19 cellular contexts compared by ENCODE assay signal in genomic region chrX:13084611-13085010, GRCh38. TPM values are rescaled to one million over a fixed set of nuclear protein-coding genes. Genes with fewer than 3 reads are reported as not detected.
DNase-seq lines count a peak whose midpoint lies in the region; ATAC-seq and TF ChIP-seq lines count a peak whose summit lies in the region.
"Had no signal": no experiment of that assay in that cellular context is flagged by ENCODE, and none has a peak within 500 bp of the region (broad histone marks: within the 10 kb centered on the region; RNA-seq: fewer than 3 reads in every experiment).

No MANE protein-coding gene starts in this region.

- H3K27ac ChIP-seq in CD8-positive, alpha-beta memory T cell (ENCODE audit: low read depth, low read length) = no peak overlapping the region
- no peak overlapping the region for H3K27ac ChIP-seq in breast epithelium
- H3K27ac ChIP-seq: ascending aorta, parathyroid adenoma, tibial artery had no signal

- peaks cover 94% of the 10 kb centered on the region for H3K4me1 ChIP-seq in CD8-positive, alpha-beta memory T cell (ENCODE audit: insufficient read depth, low read length)
- H3K4me1 ChIP-seq in breast epithelium = no peaks in the 10 kb centered on the region
- H3K4me1 ChIP-seq: parathyroid adenoma had no signal

- H3K4me3 Mint-ChIP-seq in CD14-positive monocyte = no peak overlapping the region
- H3K4me3 Mint-ChIP-seq in CD8-positive, alpha-beta memory T cell = peak overlapping the region in 2 of 7 donors; percentile 16 to 20
- H3K4me3 Mint-ChIP-seq in activated B cell treated with CpG ODN at 0.5 μM for 24 hours = no peak overlapping the region
- peak overlapping the region in 1 of 5 donors; percentile 39 for H3K4me3 Mint-ChIP-seq in immature natural killer cell

- POLR2A ChIA-PET in CD8-positive, alpha-beta memory T cell (lab: Charles Lee) = interaction anchor here (0.6 to 1.0 kb wide), 2 partner anchors 92 to 110 kb away, joined by 4 to 5 read pairs; no protein-coding TSS in a partner anchor
- POLR2A ChIA-PET in activated B cell treated with CpG ODN at 0.5 μM for 24 hours (lab: Charles Lee) = interaction anchor here (0.9 to 15.8 kb wide), 5 partner anchors 75 to 134 kb away, joined by 3 to 847 read pairs (median 127); partner anchors contain the start of gene TMSB4X

- TF ChIP-seq CTCF in CD14-positive monocyte (IDR thresholded peaks at IDR 0.05) (no peak), activated B cell treated with CpG ODN at 0.5 μM for 24 hours (IDR thresholded peaks at IDR 0.05) (no peak), breast epithelium (IDR thresholded peaks at IDR 0.05) (no peak)

- intact Hi-C loops in CD14-positive monocyte (cut with micrococcal nuclease) = loop anchor here in 1 of 2 donors (10.0 kb wide), 1 partner anchor 80 kb away; no protein-coding TSS in a partner anchor
- intact Hi-C loops in activated B cell treated with CpG ODN at 0.5 μM for 24 hours (cut with micrococcal nuclease) = no loop called here
- intact Hi-C loops in breast epithelium (cut with DNase I; ENCODE audit: low total_unique reads) = no loop called here

- H3K36me3 ChIP-seq in CD8-positive, alpha-beta memory T cell (ENCODE audit: insufficient read depth, low read length) = no peaks in the 10 kb centered on the region
- no peaks in the 10 kb centered on the region for H3K36me3 ChIP-seq in breast epithelium
- H3K36me3 ChIP-seq: ascending aorta, tibial artery had no signal

- H3K36me3 Mint-ChIP-seq in CD14-positive monocyte (peaks cover 3 to 10% of the 10 kb centered on the region in 2 donors), activated B cell treated with CpG ODN at 0.5 μM for 24 hours (ENCODE audit: low read depth) (no peaks in the 10 kb centered on the region), immature natural killer cell (peaks cover 0 to 4% (median 0%) of the 10 kb centered on the region in 3 donors)
- peaks cover 0 to 9% (median 0%) of the 10 kb centered on the region in 3 donors for H3K36me3 Mint-ChIP-seq in CD8-positive, alpha-beta memory T cell

- CTCF ChIA-PET in CD8-positive, alpha-beta memory T cell (lab: Charles Lee) = interaction anchor here (0.9 to 9.8 kb wide), 4 partner anchors 33 to 403 kb away, joined by 3 to 196 read pairs (median 27); partner anchors contain the start of gene TMSB4X
- CTCF ChIA-PET in activated B cell treated with CpG ODN at 0.5 μM for 24 hours (lab: Charles Lee) = interaction anchor here (1.0 to 1.8 kb wide), 2 partner anchors 106 to 138 kb away, joined by 3 to 5 read pairs; no protein-coding TSS in a partner anchor

- DNase-seq in CD14-positive monocyte (ENCODE audit: low spot score) (no peak), activated B cell treated with CpG ODN at 0.5 μM for 24 hours (no peak), immature natural killer cell (no peak), DMS79 (lab: John Stamatoyannopoulos, UW) (no peak), breast epithelium (ENCODE audit: low spot score in 2 of 2) (no peak), RKO (ENCODE audit: low spot score) (no peak)
- DNase-seq in CD8-positive, alpha-beta memory T cell = no peak
- DNase-seq: activated T-cell treated with anti-CD3 and anti-CD28 coated beads, Interleukin-2, amount 50 U/mL, for 48 hours; foreskin melanocyte; left cardiac atrium; NCI-H1417 treated with DMSO at 0.1 percent for 48 hours; NCI-H226; stimulated activated CD4-positive, alpha-beta T cell treated with anti-CD3 and anti-CD28 coated beads, Interleukin-4, amount 100 ng/mL, for 24 hours; stimulated activated CD8-positive, alpha-beta memory T cell treated with anti-CD3 and anti-CD28 coated beads, Interleukin-4, amount 100 ng/mL, for 48 hours; tibial artery had no signal

- TF ChIP-seq POLR2A in breast epithelium (IDR thresholded peaks at IDR 0.05) = no peak

- peak overlapping the region in 6 of 7 donors; percentile 71 to 99 (median 97) for H3K27ac Mint-ChIP-seq in CD14-positive monocyte
- H3K27ac Mint-ChIP-seq in CD8-positive, alpha-beta memory T cell = peak overlapping the region; percentile 64 to 98 (median 87)
- peak overlapping the region; percentile 89 for H3K27ac Mint-ChIP-seq in activated B cell treated with CpG ODN at 0.5 μM for 24 hours
- H3K27ac Mint-ChIP-seq in immature natural killer cell = peak overlapping the region in 5 of 6 donors; percentile 52 to 98 (median 93)

- H3K4me1 Mint-ChIP-seq in CD14-positive monocyte (peaks cover 88% of the 10 kb centered on the region), activated B cell treated with CpG ODN at 0.5 μM for 24 hours (peaks cover 95% of the 10 kb centered on the region), immature natural killer cell (peaks cover 84 to 97% of the 10 kb centered on the region in 2 donors)
- peaks cover 83 to 99% (median 96%) of the 10 kb centered on the region in 3 donors for H3K4me1 Mint-ChIP-seq in CD8-positive, alpha-beta memory T cell

- no peaks in the 10 kb centered on the region for H3K27me3 ChIP-seq in CD8-positive, alpha-beta memory T cell (ENCODE audit: insufficient read depth, low read length, poor library complexity, severe bottlenecking)
- peaks cover 0 to 3% of the 10 kb centered on the region in 2 donors for H3K27me3 ChIP-seq in breast epithelium
- H3K27me3 ChIP-seq: ascending aorta, tibial artery had no signal

- no peaks in the 10 kb centered on the region for H3K9me3 ChIP-seq in CD8-positive, alpha-beta memory T cell (ENCODE audit: low read length)
- no peaks in the 10 kb centered on the region for H3K9me3 ChIP-seq in breast epithelium
- H3K9me3 ChIP-seq: ascending aorta, tibial artery had no signal

- ATAC-seq in activated B cell treated with CpG ODN at 0.5 μM for 24 hours (ENCODE audit: low read depth) = no peak
- ATAC-seq: activated CD4-positive, CD25-positive, alpha-beta regulatory T cell treated with anti-CD3 and anti-CD28 coated beads, Interleukin-2, amount 50 U/mL, for 24 hours; left cardiac atrium had no signal

- no peak overlapping the region for H3K4me3 ChIP-seq in CD8-positive, alpha-beta memory T cell (ENCODE audit: low read length)
- no peak overlapping the region for H3K4me3 ChIP-seq in breast epithelium
- H3K4me3 ChIP-seq: ascending aorta, tibial artery had no signal

- peaks cover 0 to 10% (median 5%) of the 10 kb centered on the region in 7 donors for H3K9me3 Mint-ChIP-seq in CD14-positive monocyte
- peaks cover 0 to 2% (median 0%) of the 10 kb centered on the region in 5 donors for H3K9me3 Mint-ChIP-seq in CD8-positive, alpha-beta memory T cell
- no peaks in the 10 kb centered on the region for H3K9me3 Mint-ChIP-seq in activated B cell treated with CpG ODN at 0.5 μM for 24 hours
- no peaks in the 10 kb centered on the region for H3K9me3 Mint-ChIP-seq in immature natural killer cell

- peaks cover 0 to 16% (median 0%) of the 10 kb centered on the region in 3 donors for H3K27me3 Mint-ChIP-seq in CD14-positive monocyte (ENCODE audit: low read depth in 3 of 3)
- H3K27me3 Mint-ChIP-seq in CD8-positive, alpha-beta memory T cell = peaks cover 0 to 23% of the 10 kb centered on the region in 2 donors
- no peaks in the 10 kb centered on the region for H3K27me3 Mint-ChIP-seq in activated B cell treated with CpG ODN at 0.5 μM for 24 hours
- peaks cover 8 to 21% (median 11%) of the 10 kb centered on the region in 3 donors for H3K27me3 Mint-ChIP-seq in immature natural killer cell (ENCODE audit: low read depth in 3 of 3)

RNA-seq across cellular contexts. Expression of gene FAM9C, which starts 40.2 kb away (rescaled TPM):
- polyA plus RNA-seq in CD14-positive monocyte (not detected), immature natural killer cell (not detected)
- not detected for total RNA-seq in CD8-positive, alpha-beta memory T cell
- not detected for polyA plus RNA-seq in CD8-positive, alpha-beta memory T cell
- total RNA-seq in activated B cell treated with CpG ODN at 0.5 μM for 24 hours (not detected in 2 replicates), breast epithelium (not detected)
- total RNA-seq: ascending aorta, left cardiac atrium had no signal
- polyA plus RNA-seq: BJ had no signal
